ENCODE assay signal across 8 cellular contexts in genomic region chr7:99312316-99313203, GRCh38. TPM values are rescaled to one million over a fixed set of nuclear protein-coding genes. Genes with fewer than 3 reads are reported as not detected.
A peak's percentile ranks its signal among the peaks of the same experiment; 100 is the strongest.
DNase-seq lines count a peak whose midpoint lies in the region; FAIRE-seq and TF ChIP-seq lines count a peak whose summit lies in the region.

No MANE protein-coding gene starts in this region.

- H3K27me3 ChIP-seq in WERI-Rb-1 (ENCODE audit: insufficient read depth, low read depth, severe bottlenecking), result no peaks in the 10 kb centered on the region

- H3K27ac ChIP-seq in WERI-Rb-1, result no peak overlapping the region
- no peak overlapping the region for H3K27ac ChIP-seq in kidney (ENCODE audit: low read depth in 2 of 2, low read length in 2 of 2)

- no peak for FAIRE-seq in kidney (lab: Jason Lieb, UNC)

- H3K9ac ChIP-seq in kidney (ENCODE audit: low read length in 2 of 2), result peak overlapping the region in 1 of 2 donors; percentile 36

- H3K4me3 ChIP-seq in WERI-Rb-1 (ENCODE audit: low read depth, low read length), result no peak overlapping the region
- H3K4me3 ChIP-seq in kidney (ENCODE audit: low read length in 2 of 2), result no peak overlapping the region

- TF ChIP-seq CTCF in WERI-Rb-1 (IDR thresholded peaks at IDR 0.05; ENCODE audit: low read depth, low read length) (peak; percentile 79), kidney (IDR thresholded peaks at IDR 0.05; ENCODE audit: borderline replicate concordance, extremely low read depth, insufficient read depth) (peak; percentile 90)

- intact Hi-C loops in kidney (cut with DNase I), result no loop called here

- peak; percentile 44 for DNase-seq in NK-92 treated with Interleukin-12 subunit alpha and Interleukin-12 subunit beta, amount 100 ng/mL, for 24 hours (lab: John Stamatoyannopoulos, UW)
- DNase-seq in NK-92 (lab: John Stamatoyannopoulos, UW; ENCODE audit: unreplicated experiment) (no peak), NCI-H187 (lab: John Stamatoyannopoulos, UW) (peak; percentile 11 to 21), WERI-Rb-1 (peak; percentile 62), T47D (ENCODE audit: low read depth in 1 of 2, low spot score in 1 of 2) (peak; percentile 48 to 68), kidney (no peak), OCI-M2 (lab: John Stamatoyannopoulos, UW; ENCODE audit: unreplicated experiment) (no peak)
- DNase-seq in stimulated activated CD4-positive, alpha-beta T cell treated with anti-CD3 and anti-CD28 coated beads, Interleukin-1b, Interleukin-23, amount 100 ng/mL, for 48 hours, result peak; percentile 67

- no peaks in the 10 kb centered on the region for H3K4me1 ChIP-seq in kidney (ENCODE audit: control insufficient read depth in 1 of 2, insufficient read depth in 1 of 2, low read depth in 1 of 2, low read length in 2 of 2)

- no peaks in the 10 kb centered on the region for H3K36me3 ChIP-seq in WERI-Rb-1
- no peaks in the 10 kb centered on the region for H3K36me3 ChIP-seq in kidney (ENCODE audit: control insufficient read depth in 1 of 2, insufficient read depth in 2 of 2, low read length in 2 of 2)

- H3K9me3 ChIP-seq in WERI-Rb-1 (ENCODE audit: severe bottlenecking), result no peaks in the 10 kb centered on the region
- peaks cover 0 to 5% of the 10 kb centered on the region in 2 donors for H3K9me3 ChIP-seq in kidney (ENCODE audit: control insufficient read depth in 1 of 2, low read length in 2 of 2)

- in situ Hi-C loops in T47D (cut with HindIII; ENCODE audit: low pct_unique_long_range_greater_than_20kb, low sequenced_read_pairs), result no loop called here

RNA-seq across cellular contexts. Expression of gene ARPC1A, which starts 13.1 kb away (rescaled TPM):
- total RNA-seq in kidney, result 119 TPM
- polyA plus RNA-seq in kidney (ENCODE audit: insufficient read depth, low read depth, low replicate concordance), result 117 TPM

RNA-seq across cellular contexts. Expression of gene MYH16, which starts 39.9 kb away (rescaled TPM):
- total RNA-seq in kidney, result not detected
- polyA plus RNA-seq in kidney (ENCODE audit: insufficient read depth, low read depth, low replicate concordance), result not detected

Comparison
In these comparisons a context has a peak if more than half of its experiments do, and no peak if none do; other contexts are left out.
1. DNase-seq: peak in NK-92 treated with Interleukin-12 subunit alpha and Interleukin-12 subunit beta, amount 100 ng/mL, for 24 hours (single experiment), NCI-H187 (2 of 2), WERI-Rb-1 (single experiment), T47D (2 of 2) and stimulated activated CD4-positive, alpha-beta T cell treated with anti-CD3 and anti-CD28 coated beads, Interleukin-1b, Interleukin-23, amount 100 ng/mL, for 48 hours (single experiment); none in NK-92 (single experiment), kidney (single experiment) and OCI-M2 (single experiment).